In the genomic region with DNA sequence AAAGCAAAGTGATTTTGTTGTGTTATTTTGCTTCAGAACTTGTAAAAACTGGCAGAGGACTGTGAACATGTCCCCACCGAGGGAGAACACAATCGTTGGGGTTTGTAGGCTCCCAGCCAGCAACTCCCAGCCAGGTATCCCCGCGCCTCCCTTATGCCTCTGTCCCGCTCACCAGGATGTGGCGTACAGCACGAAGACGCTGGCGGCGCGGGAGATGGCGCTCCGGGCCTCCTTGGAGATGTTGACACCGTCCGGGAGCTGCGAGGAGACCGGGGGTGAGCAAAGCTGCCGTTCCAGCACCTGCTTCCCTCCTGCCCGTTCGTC, we compare ENCODE assay signal across 8 cellular contexts. TPM values are rescaled to one million over a fixed set of nuclear protein-coding genes. Genes with fewer than 3 reads are reported as not detected.
DNase-seq lines count a peak whose midpoint lies in the region; ATAC-seq and TF ChIP-seq lines count a peak whose summit lies in the region.

No MANE protein-coding gene starts in this region.

- intact Hi-C loops in Right ventricle myocardium inferior (cut with DNase I) = loop anchor here (10.0 kb wide), 2 partner anchors 255 to 475 kb away; partner anchors contain the start of gene SLC31A2

- H3K9me3 ChIP-seq in cardiac muscle cell (ENCODE audit: low read depth) (no peaks in the 10 kb centered on the region), SJCRH30 (replicated peaks) (no peaks in the 10 kb centered on the region)

- peak overlapping the region; percentile 97 for H3K27ac ChIP-seq in cardiac muscle cell
- peak overlapping the region; percentile 95 for H3K27ac ChIP-seq in SJCRH30

- TF ChIP-seq CTCF in cardiac muscle cell (IDR thresholded peaks at IDR 0.05; ENCODE audit: low read depth, low read length) (no peak), fibroblast of mammary gland (conservative IDR thresholded peaks at IDR 0.05; ENCODE audit: control insufficient read depth, insufficient read depth, low read depth, low read length) (no peak), GM10266 (IDR thresholded peaks at IDR 0.05; ENCODE audit: control insufficient read depth, insufficient read depth, low read depth, missing control alignments) (no peak)

- H3K36me3 ChIP-seq in cardiac muscle cell (peaks cover 10% of the 10 kb centered on the region), SJCRH30 (peaks cover 24% of the 10 kb centered on the region)

- no peak for ATAC-seq in Right ventricle myocardium inferior

- peak overlapping the region; percentile 62 for H3K4me3 ChIP-seq in cardiac muscle cell
- H3K4me3 ChIP-seq in SJCRH30 = peak overlapping the region; percentile 75
- H3K4me3 ChIP-seq in fibroblast of mammary gland (ENCODE audit: control insufficient read depth, low read depth, low read length) = peak overlapping the region; percentile 96
- H3K4me3 ChIP-seq in skeletal muscle cell (ENCODE audit: low read depth, low read length) = peak overlapping the region; percentile 80

- no peak for DNase-seq in cardiac muscle cell (ENCODE audit: low read depth in 1 of 2, low spot score in 1 of 2)
- DNase-seq in Right ventricle myocardium inferior (ENCODE audit: missing footprints) = no peak
- DNase-seq in SJCRH30 = no peak
- no peak for DNase-seq in fibroblast of mammary gland (ENCODE audit: low read depth)
- DNase-seq in skeletal muscle cell (ENCODE audit: low read depth) = no peak
- DNase-seq in GM10266 (ENCODE audit: extremely low spot score) = no peak
- DNase-seq in NCI-H1417 (lab: John Stamatoyannopoulos, UW) = no peak
- DNase-seq in NCI-H1694 (lab: John Stamatoyannopoulos, UW) = no peak

- H3K4me1 ChIP-seq in cardiac muscle cell (ENCODE audit: low read depth) (peaks cover 4% of the 10 kb centered on the region), SJCRH30 (peaks cover 2% of the 10 kb centered on the region; the same call in 1 of the 2 replicates)

- H3K27me3 ChIP-seq in cardiac muscle cell (no peaks in the 10 kb centered on the region), SJCRH30 (no peaks in the 10 kb centered on the region)

RNA-seq across cellular contexts. Expression of gene POLE3, which starts 0.6 kb away (rescaled TPM):
- 36.5 TPM in 2 replicates for total RNA-seq in cardiac muscle cell
- 45.5 and 54.0 TPM in 2 replicates for polyA plus RNA-seq in cardiac muscle cell
- 22.6 TPM for total RNA-seq in Right ventricle myocardium inferior
- 152 and 157 TPM in 2 replicates for total RNA-seq in SJCRH30 (2014; rRNA removed; shearing (Covaris generic))

RNA-seq across cellular contexts. Expression of gene C9orf43, which starts 0.7 kb away (rescaled TPM):
- total RNA-seq in cardiac muscle cell = 0.42 and 2.3 TPM in 2 replicates
- 1.4 TPM in 1 of 2 replicates, not detected in the other for polyA plus RNA-seq in cardiac muscle cell
- 0.24 TPM for total RNA-seq in Right ventricle myocardium inferior
- 0.69 and 0.96 TPM in 2 replicates for total RNA-seq in SJCRH30 (2014; rRNA removed; shearing (Covaris generic))

RNA-seq across cellular contexts. Expression of gene ALAD, which starts 8.8 kb away (rescaled TPM):
- total RNA-seq in cardiac muscle cell = 16.6 and 19.1 TPM in 2 replicates
- 17.3 and 20.3 TPM in 2 replicates for polyA plus RNA-seq in cardiac muscle cell
- 136 TPM for total RNA-seq in Right ventricle myocardium inferior
- 9.0 and 13.3 TPM in 2 replicates for total RNA-seq in SJCRH30 (2014; rRNA removed; shearing (Covaris generic))

RNA-seq across cellular contexts. Expression of gene HDHD3, which starts 33.1 kb away (rescaled TPM):
- total RNA-seq in cardiac muscle cell = 44.6 and 45.5 TPM in 2 replicates
- polyA plus RNA-seq in cardiac muscle cell = 28.4 and 32.1 TPM in 2 replicates
- total RNA-seq in Right ventricle myocardium inferior = 10.5 TPM
- 3.8 and 4.6 TPM in 2 replicates for total RNA-seq in SJCRH30 (2014; rRNA removed; shearing (Covaris generic))

RNA-seq across cellular contexts. Expression of gene RGS3, which starts 53.7 kb away (rescaled TPM):
- total RNA-seq in cardiac muscle cell = 102 and 126 TPM in 2 replicates
- 94.7 and 94.9 TPM in 2 replicates for polyA plus RNA-seq in cardiac muscle cell
- 139 TPM for total RNA-seq in Right ventricle myocardium inferior
- total RNA-seq in SJCRH30 (2014; rRNA removed; shearing (Covaris generic)) = 35.8 and 36.7 TPM in 2 replicates
